In genomic region chr1:84434756-84435142, GRCh38 we compare ENCODE assay signal across 1 cellular context.
TF ChIP-seq lines count a peak whose summit lies in the region.

No MANE protein-coding gene starts in this region.

TF ChIP-seq in HCT116, 20 proteins besides CTCF, POLR2A, EP300 and RAD21 (continued from another document):
- TF ChIP-seq FOSL1 (IDR thresholded peaks at IDR 0.05; ENCODE audit: low read depth) (no peak), SP1 (IDR thresholded peaks at IDR 0.05; ENCODE audit: low read depth) (no peak)
